Comparison of ENCODE assay signal across 20 cellular contexts in genomic region chr11:87299041-87299481, GRCh38.
DNase-seq lines count a peak whose midpoint lies in the region; ATAC-seq lines count a peak whose summit lies in the region.
"Had no signal": no experiment of that assay in that cellular context is flagged by ENCODE, and none has a peak within 500 bp of the region (broad histone marks: within the 10 kb centered on the region; RNA-seq: fewer than 3 reads in every experiment).

No MANE protein-coding gene starts in this region.

- H3K4ac ChIP-seq in trophoblast cell (ENCODE audit: low read depth, low read length) = no peak overlapping the region

- H2AK5ac ChIP-seq in trophoblast cell (ENCODE audit: low read length) = no peak overlapping the region

- H2BK5ac ChIP-seq in trophoblast cell (ENCODE audit: low read depth, low read length, poor library complexity) = no peak overlapping the region

- H3K4me3 ChIP-seq in trophoblast cell (ENCODE audit: low read depth, low read length) = no peak overlapping the region
- H3K4me3 ChIP-seq: HAP-1, lower lobe of right lung had no signal

- no peak overlapping the region for H3K23ac ChIP-seq in trophoblast cell (ENCODE audit: low read length)

- DNase-seq in NCI-H82 (lab: John Stamatoyannopoulos, UW) (peak; percentile 29), NCI-H82 treated with DMSO at 0.1 percent for 48 hours (lab: John Stamatoyannopoulos, UW; ENCODE audit: unreplicated experiment) (no peak), NCI-H69 (lab: John Stamatoyannopoulos, UW) (peak; percentile 57), trophoblast cell (no peak), NCI-H446 (lab: John Stamatoyannopoulos, UW) (no peak)
- no peak for DNase-seq in effector memory CD8-positive, alpha-beta T cell
- DNase-seq in activated CD8-positive, alpha-beta memory T cell treated with anti-CD3 and anti-CD28 coated beads, Interleukin-2, amount 50 U/mL, for 48 hours = no peak
- DNase-seq: activated naive CD4-positive, alpha-beta T cell treated with anti-CD3 and anti-CD28 coated beads, Interleukin-2, amount 50 U/mL, for 16 hours; C1 segment of cervical spinal cord; DMS 273 treated with DMSO at 0.1 percent for 48 hours; lower lobe of right lung; naive thymus-derived CD8-positive, alpha-beta T cell; NCI-H1930; NCI-H524 treated with DMSO at 0.1 percent for 48 hours; SK-N-SH had no signal

- H3K18ac ChIP-seq in trophoblast cell (ENCODE audit: low read length) = no peak overlapping the region

- H2BK120ac ChIP-seq in trophoblast cell (ENCODE audit: insufficient read depth, low read length, poor library complexity) = no peak overlapping the region

- H3K4me1 Mint-ChIP-seq in effector memory CD8-positive, alpha-beta T cell (ENCODE audit: low read depth in 2 of 2) = peaks cover 8 to 16% of the 10 kb centered on the region in 2 donors

- no peak overlapping the region for H3K4me2 ChIP-seq in trophoblast cell (ENCODE audit: low read length)
- H3K4me2 ChIP-seq: SK-N-SH had no signal

- no peak overlapping the region for H4K8ac ChIP-seq in trophoblast cell (ENCODE audit: low read depth, low read length)

- H4K12ac ChIP-seq in trophoblast cell (ENCODE audit: low read depth, low read length) = no peak overlapping the region

- no peak overlapping the region for H3K9ac ChIP-seq in trophoblast cell (ENCODE audit: low read length)
- H3K9ac ChIP-seq: SK-N-SH had no signal

- no peaks in the 10 kb centered on the region for H3K27me3 Mint-ChIP-seq in effector memory CD8-positive, alpha-beta T cell
- H3K27me3 Mint-ChIP-seq: naive thymus-derived CD8-positive, alpha-beta T cell; progenitor cell of endocrine pancreas; stimulated activated memory B cell treated with anti-CD40 and anti-IgM and Interleukin-4, amounts not matched to agents 10 μg/mL and 1 μg/mL and 100 μg/mL, for 72 hours; type B pancreatic cell had no signal

- H3K9me3 Mint-ChIP-seq in effector memory CD8-positive, alpha-beta T cell = peaks cover 0 to 2% of the 10 kb centered on the region in 2 donors
- H3K9me3 Mint-ChIP-seq: naive thymus-derived CD8-positive, alpha-beta T cell; stimulated activated memory B cell treated with anti-CD40 and anti-IgM and Interleukin-4, amounts not matched to agents 10 μg/mL and 1 μg/mL and 100 μg/mL, for 72 hours; type B pancreatic cell had no signal

- peaks cover 0 to 3% of the 10 kb centered on the region in 2 experiments for H3K36me3 ChIP-seq in trophoblast cell (ENCODE audit: control insufficient read depth in 1 of 2, insufficient read depth in 2 of 2, low read length in 2 of 2)
- H3K36me3 ChIP-seq: HAP-1, lower lobe of right lung had no signal

- H3K27me3 ChIP-seq in trophoblast cell (ENCODE audit: insufficient read depth, low read length) = no peaks in the 10 kb centered on the region

- H2BK12ac ChIP-seq in trophoblast cell (ENCODE audit: low read length) = peak overlapping the region; percentile 31

- H3K36me3 Mint-ChIP-seq in effector memory CD8-positive, alpha-beta T cell (ENCODE audit: insufficient read depth) = no peaks in the 10 kb centered on the region

- WGBS in trophoblast cell (ENCODE audit: extremely low coverage, insufficient coverage, insufficient read length) = no CpG with 5 or more reads among the region's 1 CpG

- H3K79me2 ChIP-seq in trophoblast cell (ENCODE audit: control insufficient read depth, insufficient read depth, low read length, poor library complexity) = no peaks in the 10 kb centered on the region

- no peak overlapping the region for H3K27ac ChIP-seq in trophoblast cell (ENCODE audit: low read depth, low read length)
- H3K27ac ChIP-seq: lower lobe of right lung had no signal

- peak overlapping the region; percentile 0 for H4K91ac ChIP-seq in trophoblast cell (ENCODE audit: low read depth, low read length)

- H3K9me3 ChIP-seq in trophoblast cell (ENCODE audit: insufficient read depth, low read depth, low read length) = no peaks in the 10 kb centered on the region
- H3K9me3 ChIP-seq: HAP-1, lower lobe of right lung, SK-N-SH had no signal

- H3K14ac ChIP-seq in trophoblast cell (ENCODE audit: low read length) = no peak overlapping the region

- H3K27ac Mint-ChIP-seq in effector memory CD8-positive, alpha-beta T cell = peak overlapping the region; percentile 82 to 84
- H3K27ac Mint-ChIP-seq: progenitor cell of endocrine pancreas; stimulated activated memory B cell treated with anti-CD40 and anti-IgM and Interleukin-4, amounts not matched to agents 10 μg/mL and 1 μg/mL and 100 μg/mL, for 72 hours; type B pancreatic cell had no signal

- peak overlapping the region in 1 of 2 donors; percentile 13 for H3K4me3 Mint-ChIP-seq in effector memory CD8-positive, alpha-beta T cell
- H3K4me3 Mint-ChIP-seq: naive thymus-derived CD8-positive, alpha-beta T cell; stimulated activated memory B cell treated with anti-CD40 and anti-IgM and Interleukin-4, amounts not matched to agents 10 μg/mL and 1 μg/mL and 100 μg/mL, for 72 hours; type B pancreatic cell had no signal

- H2AFZ ChIP-seq in trophoblast cell (ENCODE audit: insufficient read depth, low read length, poor library complexity) = no peak overlapping the region

- H3K4me1 ChIP-seq in trophoblast cell (ENCODE audit: control insufficient read depth in 1 of 2, insufficient read depth in 2 of 2, low read length in 2 of 2) = no peaks in the 10 kb centered on the region
- H3K4me1 ChIP-seq: lower lobe of right lung had no signal

- ATAC-seq in effector memory CD8-positive, alpha-beta T cell (replicated peaks) = peak; percentile 57
- ATAC-seq in GM19463 (IDR thresholded peaks at IDR 0.05; ENCODE audit: unreplicated experiment) = no peak
- ATAC-seq: lower lobe of right lung; naive thymus-derived CD8-positive, alpha-beta T cell; stimulated activated memory B cell treated with anti-CD40 and anti-IgM and Interleukin-4, amounts not matched to agents 10 μg/mL and 1 μg/mL and 100 μg/mL, for 72 hours had no signal

- no peaks in the 10 kb centered on the region for H3K79me1 ChIP-seq in trophoblast cell (ENCODE audit: low read length)

Comparison
In these comparisons a context has a peak if more than half of its experiments do, and no peak if none do; other contexts are left out.
1. DNase-seq: peak in NCI-H82 (single experiment) and NCI-H69 (single experiment); none in NCI-H82 treated with DMSO at 0.1 percent for 48 hours (single experiment), effector memory CD8-positive, alpha-beta T cell (0 of 3), trophoblast cell (0 of 2), NCI-H446 (0 of 2) and activated CD8-positive, alpha-beta memory T cell treated with anti-CD3 and anti-CD28 coated beads, Interleukin-2, amount 50 U/mL, for 48 hours (single experiment).